Comparison of ENCODE assay signal across 8 cellular contexts in the genomic region with DNA sequence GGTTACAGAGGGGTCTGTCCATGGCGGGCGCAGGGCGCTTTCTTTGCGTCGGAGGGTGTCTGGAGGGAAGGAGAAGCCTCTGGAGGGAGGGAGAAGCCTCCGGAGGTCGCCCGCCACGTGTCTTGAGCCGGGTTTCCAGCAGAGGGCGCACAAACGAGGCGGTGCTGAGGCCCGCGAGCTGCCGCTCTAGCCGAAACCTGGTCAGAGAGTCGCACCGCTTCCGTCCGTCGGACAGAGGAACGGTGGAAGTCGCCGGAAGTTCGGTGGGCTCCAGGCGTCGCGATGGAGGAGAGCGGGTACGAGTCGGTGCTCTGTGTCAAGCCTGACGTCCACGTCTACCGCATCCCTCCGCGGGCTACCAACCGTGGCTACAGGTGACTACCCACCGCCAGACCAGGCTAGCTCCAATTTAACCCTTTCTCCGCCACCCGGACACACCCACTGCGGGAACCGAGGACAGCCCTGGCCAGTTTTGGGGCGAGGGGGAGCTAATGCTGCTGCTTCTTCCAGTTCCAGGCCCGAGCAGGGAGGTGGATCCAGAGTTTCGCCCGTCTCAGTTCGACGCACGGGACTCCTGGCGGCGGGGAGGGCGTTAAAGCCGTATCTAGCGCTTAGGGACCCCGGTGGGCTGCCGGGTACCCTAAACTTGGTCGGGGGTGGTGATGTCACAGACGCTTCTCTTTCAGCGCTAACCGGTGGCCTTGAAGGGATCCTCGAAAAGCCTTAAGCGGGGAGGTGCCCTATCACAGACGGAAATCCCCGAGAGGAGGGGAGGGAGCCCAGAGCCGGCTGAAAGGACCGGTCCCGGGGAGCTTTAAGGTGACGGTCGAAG. TPM values are rescaled to one million over a fixed set of nuclear protein-coding genes. Genes with fewer than 3 reads are reported as not detected.
DNase-seq lines count a peak whose midpoint lies in the region; ATAC-seq and TF ChIP-seq lines count a peak whose summit lies in the region.

Gene NECAP2 (plus strand): TSS at position 245 of the 832 bp plus-strand sequence. CDS start 38 bp downstream, at position 283.

- H3K36me3 ChIP-seq in right atrium auricular region (peaks cover 23% of the 10 kb centered on the region), psoas muscle (ENCODE audit: insufficient read depth in 1 of 2, low read depth in 1 of 2) (peaks cover 0 to 32% of the 10 kb centered on the region in 2 donors), urinary bladder (ENCODE audit: insufficient read depth) (no peaks in the 10 kb centered on the region)

- peaks cover 0 to 33% of the 10 kb centered on the region in 2 donors for H3K4me1 ChIP-seq in right atrium auricular region
- peaks cover 25% of the 10 kb centered on the region for H3K4me1 ChIP-seq in psoas muscle
- H3K4me1 ChIP-seq in urinary bladder (ENCODE audit: insufficient read depth), result no peaks in the 10 kb centered on the region

- peak within 1 kb of the TSS; percentile 80 to 89 for H3K4me3 ChIP-seq in right atrium auricular region
- peak within 1 kb of the TSS; percentile 95 for H3K4me3 ChIP-seq in psoas muscle
- peak within 1 kb of the TSS; percentile 86 for H3K4me3 ChIP-seq in urinary bladder (ENCODE audit: low read depth, low read length)

- 0% methylated on average over 69 to 70 of the region's 70 CpGs for WGBS in psoas muscle, 3 donors
- WGBS in urinary bladder, result under 1% methylated on average over 70 of the region's 70 CpGs

- in situ Hi-C loops in GM13976 (cut with MboI; ENCODE audit: low sequenced_read_pairs, unreplicated experiment), result no loop called here

- H3K27ac ChIP-seq in angular gyrus (ENCODE audit: low read depth, low read length) (peak within 1 kb of the TSS; percentile 54), right atrium auricular region (peak within 1 kb of the TSS; percentile 73 to 81), psoas muscle (peak within 1 kb of the TSS; percentile 87), urinary bladder (ENCODE audit: low read depth) (peak within 1 kb of the TSS; percentile 33)

- intact Hi-C loops in psoas muscle (cut with DNase I), result loop anchor here in 1 of 2 donors (2.0 to 5.0 kb wide), 2 partner anchors 57 to 74 kb away; partner anchors contain the start of gene SZRD1

- TF ChIP-seq CTCF in GM13976 (IDR thresholded peaks at IDR 0.05; ENCODE audit: borderline replicate concordance, control extremely low read depth, extremely low read depth, insufficient read depth, missing control alignments) (peak; percentile 91), right atrium auricular region (IDR thresholded peaks at IDR 0.05) (peak; percentile 79 to 94), psoas muscle (IDR thresholded peaks at IDR 0.05) (peak; percentile 83)

- no peaks in the 10 kb centered on the region for H3K27me3 ChIP-seq in right atrium auricular region
- H3K27me3 ChIP-seq in psoas muscle (ENCODE audit: insufficient read depth in 3 of 3, low read length in 2 of 3), result no peaks in the 10 kb centered on the region

- H3K9me3 ChIP-seq in right atrium auricular region (no peaks in the 10 kb centered on the region), psoas muscle (no peaks in the 10 kb centered on the region)

- ATAC-seq in HG02885 (IDR thresholded peaks at IDR 0.05; ENCODE audit: poor library complexity, unreplicated experiment) (peak; percentile 88), psoas muscle (peak; percentile 96 to 99 (median 98))

- DNase-seq in GM13976 (ENCODE audit: low spot score) (peak; percentile 93), NCI-H187 treated with DMSO at 0.1 percent for 48 hours (lab: John Stamatoyannopoulos, UW) (peak; percentile 43), T-helper 2 cell (peak; percentile 81 to 94 (median 86)), right atrium auricular region (ENCODE audit: low spot score) (peak; percentile 89), psoas muscle (peak; percentile 94 to 97)

RNA-seq across cellular contexts. Expression of gene NECAP2, which starts in this region (rescaled TPM):
- 10 to 100 TPM; 16.2 to 29.9 TPM for total RNA-seq in right atrium auricular region
- total RNA-seq in psoas muscle, result 10 to 100 TPM in 2 of 4 donors, 1 to 10 TPM in 2; 5.7 to 10.6 (median 9.1) TPM
- 10 to 100 TPM in 2 of 3 donors, 1 to 10 TPM in 1; 7.7 to 10.9 (median 10.8) TPM for polyA plus RNA-seq in psoas muscle
- total RNA-seq in urinary bladder, result 46.0 TPM
- polyA plus RNA-seq in urinary bladder, result 36.6 TPM

Comparison
In these comparisons a context has a peak if more than half of its experiments do, and no peak if none do; other contexts are left out.
1. Peak in every context shown above with its lines: DNase-seq, ATAC-seq, H3K4me3 ChIP-seq and H3K27ac ChIP-seq.
2. DNase-seq: peak in every context shown above with its lines; median percentile 96 in psoas muscle; 93 in GM13976; 89 in right atrium auricular region; 86 in T-helper 2 cell; 43 in NCI-H187 treated with DMSO at 0.1 percent for 48 hours.
3. H3K27ac ChIP-seq: peak in every context shown above with its lines; median percentile 87 in psoas muscle; 77 in right atrium auricular region; 54 in angular gyrus; 33 in urinary bladder.